13 cellular contexts compared by ENCODE assay signal in the genomic region with DNA sequence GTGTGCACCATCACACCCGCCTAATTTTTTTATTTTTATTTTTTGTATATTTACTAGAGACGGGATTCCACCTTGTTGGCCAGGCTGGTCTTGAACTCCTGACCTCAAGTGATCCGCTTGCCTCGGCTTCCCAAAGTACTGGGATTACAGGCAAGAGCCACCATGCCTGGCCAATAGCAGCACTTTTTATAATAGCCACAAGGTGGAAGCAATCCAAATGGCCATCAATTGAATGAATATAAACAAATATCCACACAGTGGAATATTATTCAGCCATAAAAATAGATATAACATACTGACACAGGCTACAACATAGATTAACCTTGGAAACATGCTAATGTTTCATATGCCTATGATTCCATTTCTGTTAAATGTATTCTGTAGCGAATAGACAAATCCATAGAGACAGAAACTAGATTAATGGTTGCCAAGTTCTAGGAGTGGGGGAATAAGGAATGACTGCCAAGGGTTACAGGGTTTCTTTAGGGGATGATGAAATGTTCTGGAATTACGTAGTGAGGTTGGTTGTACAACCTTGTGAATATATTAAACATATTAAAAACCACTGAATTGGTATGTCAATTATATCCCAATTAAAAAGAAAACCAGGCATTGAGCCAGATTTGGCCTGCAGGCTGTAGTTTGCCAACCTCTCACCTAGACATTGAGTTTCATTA. TPM values are rescaled to one million over a fixed set of nuclear protein-coding genes. Genes with fewer than 3 reads are reported as not detected.
DNase-seq lines count a peak whose midpoint lies in the region; ATAC-seq and TF ChIP-seq lines count a peak whose summit lies in the region.
"Had no signal": no experiment of that assay in that cellular context is flagged by ENCODE, and none has a peak within 500 bp of the region (broad histone marks: within the 10 kb centered on the region; RNA-seq: fewer than 3 reads in every experiment).

No MANE protein-coding gene starts in this region.

- H3F3A ChIP-seq in OCI-LY1 (ENCODE audit: insufficient read depth, low read length), result no peaks in the 10 kb centered on the region

- H3K36me3 ChIP-seq in heart right ventricle (peaks cover 0 to 52% (median 9%) of the 10 kb centered on the region in 9 donors), OCI-LY1 (ENCODE audit: insufficient read depth, low read length) (peaks cover 18% of the 10 kb centered on the region; the same call in 1 of the 2 replicates), suprapubic skin (no peaks in the 10 kb centered on the region)
- H3K36me3 ChIP-seq: SJCRH30 had no signal

- H3K9me3 ChIP-seq in heart right ventricle (no peaks in the 10 kb centered on the region), OCI-LY1 (ENCODE audit: low read length) (no peaks in the 10 kb centered on the region), suprapubic skin (no peaks in the 10 kb centered on the region)
- H3K9me3 ChIP-seq: SJCRH30 had no signal

- intact Hi-C loops in heart right ventricle (cut with DNase I) (loop anchor here in 1 of 10 donors (2.0 kb wide), 1 partner anchor 72 kb away; no protein-coding TSS in a partner anchor), cardiac septum (cut with DNase I) (no loop called here)

- TF ChIP-seq CTCF in heart right ventricle (IDR thresholded peaks at IDR 0.05) (peak in 1 of 9 donors; percentile 9), OCI-LY1 (IDR thresholded peaks at IDR 0.05; ENCODE audit: low read length) (0 out of 2 replicates have a peak, but pooled peaks have one; percentile 11), epithelial cell of proximal tubule (conservative IDR thresholded peaks at IDR 0.05; ENCODE audit: low read depth, low read length) (peak; percentile 33), suprapubic skin (IDR thresholded peaks at IDR 0.05) (no peak)

- H3K79me2 ChIP-seq in OCI-LY1 (ENCODE audit: insufficient read depth, low read length), result peaks cover 5% of the 10 kb centered on the region; the same call in 1 of the 2 replicates

- DNase-seq in heart right ventricle, result no peak
- DNase-seq in cardiac septum (ENCODE audit: low spot score), result no peak
- no peak for DNase-seq in epithelial cell of proximal tubule (ENCODE audit: low read depth)
- DNase-seq in suprapubic skin (ENCODE audit: low spot score in 2 of 2), result no peak
- DNase-seq in activated effector memory CD4-positive, alpha-beta T cell treated with Interleukin-2 at 50 U/mL for 16 hours, result no peak
- DNase-seq: effector CD4-positive, alpha-beta T cell; NK-92 treated with Interleukin-12 subunit alpha and Interleukin-12 subunit beta, amount 100 ng/mL, for 24 hours; occipital lobe; SJCRH30 had no signal

- no peaks in the 10 kb centered on the region for H3K9me2 ChIP-seq in OCI-LY1 (ENCODE audit: low read depth, low read length)

- ATAC-seq in heart right ventricle (no peak), GM18868 (IDR thresholded peaks at IDR 0.05; ENCODE audit: unreplicated experiment) (no peak), GM18867 (IDR thresholded peaks at IDR 0.05; ENCODE audit: unreplicated experiment) (no peak)

- no peak for TF ChIP-seq EP300 in suprapubic skin (IDR thresholded peaks at IDR 0.05)

- no peak overlapping the region for H2AFZ ChIP-seq in OCI-LY1 (ENCODE audit: low read length)

- peak overlapping the region in 6 of 10 donors; percentile 70 to 83 (median 79) for H3K27ac ChIP-seq in heart right ventricle
- H3K27ac ChIP-seq in OCI-LY1 (ENCODE audit: low read depth, low read length, poor library complexity, severe bottlenecking), result no peak overlapping the region
- peak overlapping the region; percentile 73 for H3K27ac ChIP-seq in suprapubic skin
- H3K27ac ChIP-seq: HL-60, SJCRH30 had no signal

- H3K9ac ChIP-seq in OCI-LY1 (ENCODE audit: low read length), result no peak overlapping the region

- TF ChIP-seq POLR2A in suprapubic skin (IDR thresholded peaks at IDR 0.05), result no peak

- 77 to 83% methylated on average over 6 of the region's 6 CpGs for WGBS in heart right ventricle, 2 donors
- WGBS in suprapubic skin, result 72% methylated on average over 6 of the region's 6 CpGs

- H3K4me1 ChIP-seq in heart right ventricle, result peaks cover under 1 to 67% (median 46%) of the 10 kb centered on the region in 9 donors
- peaks cover 9% of the 10 kb centered on the region for H3K4me1 ChIP-seq in OCI-LY1 (ENCODE audit: insufficient read depth, low read length, severe bottlenecking)
- peaks cover 60% of the 10 kb centered on the region for H3K4me1 ChIP-seq in suprapubic skin

- no peak overlapping the region for H3K4me3 ChIP-seq in heart right ventricle
- H3K4me3 ChIP-seq in OCI-LY1 (ENCODE audit: low read depth, low read length, poor library complexity, severe bottlenecking), result no peak overlapping the region
- H3K4me3 ChIP-seq in epithelial cell of proximal tubule (ENCODE audit: low read depth, low read length), result no peak overlapping the region
- H3K4me3 ChIP-seq in suprapubic skin, result no peak overlapping the region
- H3K4me3 ChIP-seq: SJCRH30 had no signal

- no peak overlapping the region for H3K4me2 ChIP-seq in OCI-LY1 (ENCODE audit: low read length)

- no peaks in the 10 kb centered on the region for H3K27me3 ChIP-seq in heart right ventricle
- H3K27me3 ChIP-seq in OCI-LY1 (ENCODE audit: insufficient read depth, low read length), result no peaks in the 10 kb centered on the region
- H3K27me3 ChIP-seq in suprapubic skin, result no peaks in the 10 kb centered on the region
- H3K27me3 ChIP-seq: SJCRH30 had no signal

- no peaks in the 10 kb centered on the region for H4K20me1 ChIP-seq in OCI-LY1 (ENCODE audit: insufficient read depth, low read length)

RNA-seq across cellular contexts. Expression of a gene that starts 4.8 kb away (rescaled TPM):
- total RNA-seq in heart right ventricle (100 to 1,000 TPM in 6 of 10 donors, 10 to 100 TPM in 4; 79.2 to 123 (median 100) TPM), cardiac septum (87.1 TPM), epithelial cell of proximal tubule (227 and 342 TPM in 2 replicates), suprapubic skin (100 to 1,000 TPM; 465 to 843 (median 596) TPM)
- polyA plus RNA-seq in heart right ventricle, result 100 to 1,000 TPM in 1 of 2 donors, 10 to 100 TPM in 1; 85.2 to 102 TPM

RNA-seq across cellular contexts. Expression of a gene that starts 10.9 kb away (rescaled TPM):
- total RNA-seq in heart right ventricle, result 10 to 100 TPM; 38.1 to 87.8 (median 69.5) TPM
- polyA plus RNA-seq in heart right ventricle, result 10 to 100 TPM; 18.5 to 83.6 TPM
- total RNA-seq in cardiac septum, result 50.1 TPM
- 32.9 and 52.5 TPM in 2 replicates for total RNA-seq in epithelial cell of proximal tubule
- total RNA-seq in suprapubic skin, result 100 to 1,000 TPM in 2 of 4 donors, 10 to 100 TPM in 2; 76.5 to 214 (median 145) TPM

RNA-seq across cellular contexts. Expression of a gene that starts 16.7 kb away (rescaled TPM):
- 1 to 10 TPM; 4.3 to 8.3 (median 6.5) TPM for total RNA-seq in heart right ventricle
- polyA plus RNA-seq in heart right ventricle, result 10 to 100 TPM; 16.5 to 17.5 TPM
- total RNA-seq in cardiac septum, result 5.5 TPM
- total RNA-seq in epithelial cell of proximal tubule, result 31.9 and 37.1 TPM in 2 replicates
- total RNA-seq in suprapubic skin, result 10 to 100 TPM in 3 of 4 donors, 1 to 10 TPM in 1; 9.0 to 23.3 (median 17.6) TPM

RNA-seq across cellular contexts. Expression of a gene that starts 16.8 kb away (rescaled TPM):
- total RNA-seq in heart right ventricle (10 to 100 TPM; 21.5 to 27.7 (median 24.8) TPM), cardiac septum (23.5 TPM), epithelial cell of proximal tubule (59.0 and 61.1 TPM in 2 replicates), suprapubic skin (10 to 100 TPM; 34.1 to 58.5 (median 41.9) TPM)
- 10 to 100 TPM; 32.8 to 49.2 TPM for polyA plus RNA-seq in heart right ventricle

RNA-seq across cellular contexts. Expression of a gene that starts 17.0 kb away (rescaled TPM):
- 1 to 10 TPM in 5 of 10 donors, under 1 TPM in 5; 0.50 to 5.3 (median 1.0) TPM for total RNA-seq in heart right ventricle
- under 1 TPM; 0.45 to 0.80 TPM for polyA plus RNA-seq in heart right ventricle
- total RNA-seq in cardiac septum, result 1.5 TPM
- 32.0 and 45.4 TPM in 2 replicates for total RNA-seq in epithelial cell of proximal tubule
- 1 to 10 TPM in 3 of 4 donors, under 1 TPM in 1; 0.91 to 6.8 (median 1.4) TPM for total RNA-seq in suprapubic skin

Comparison
In these comparisons a context has a peak if more than half of its experiments do, and no peak if none do; other contexts are left out.
1. CTCF ChIP-seq: peak in OCI-LY1 (single experiment) and epithelial cell of proximal tubule (single experiment); none in suprapubic skin (0 of 2).